Comparison of ENCODE assay signal across 16 cellular contexts in genomic region chr16:89293276-89294143, GRCh38.
DNase-seq lines count a peak whose midpoint lies in the region; ATAC-seq, FAIRE-seq and TF ChIP-seq lines count a peak whose summit lies in the region.
"Had no signal": no experiment of that assay in that cellular context is flagged by ENCODE, and none has a peak within 500 bp of the region (broad histone marks: within the 10 kb centered on the region; RNA-seq: fewer than 3 reads in every experiment).

No MANE protein-coding gene starts in this region.

- H3K27me3 ChIP-seq in BJ (ENCODE audit: control insufficient read depth, insufficient read depth, low read length) (no peaks in the 10 kb centered on the region), HCT116 (ENCODE audit: insufficient read depth, low read length) (no peaks in the 10 kb centered on the region), endodermal cell (ENCODE audit: control insufficient read depth, insufficient read depth, low read length, poor library complexity, severe bottlenecking) (no peaks in the 10 kb centered on the region), neuronal stem cell (ENCODE audit: control insufficient read depth in 3 of 3, insufficient read depth in 3 of 3, low read depth in 1 of 3, low read length in 3 of 3) (no peaks in the 10 kb centered on the region), esophagus muscularis mucosa (no peaks in the 10 kb centered on the region)

- no peak overlapping the region for H3K4me3 Mint-ChIP-seq in endodermal cell
- H3K4me3 Mint-ChIP-seq: CD4-positive, CD25-positive, alpha-beta regulatory T cell; dendritic cell treated with granulocyte-macrophage colony-stimulating factor and Interleukin-4, amounts not matched to agents 40 ng/mL and 50 ng/mL, for 4 days had no signal

- TF ChIP-seq CTCF in BJ (IDR thresholded peaks at IDR 0.05; ENCODE audit: insufficient read depth, low read depth, low read length) (peak; percentile 19; the same call in 1 of the 2 replicates), HCT116 (IDR thresholded peaks at IDR 0.05 in 2 of 3, conservative IDR thresholded peaks at IDR 0.05 in 1 of 3; ENCODE audit: borderline replicate concordance in 1 of 3, insufficient read depth in 1 of 3, low read depth in 2 of 3, low read length in 2 of 3) (peak in 2 of 3 experiments; percentile 31 to 39; a peak in 3 of 6 replicates), endodermal cell (conservative IDR thresholded peaks at IDR 0.05) (peak; percentile 38), esophagus muscularis mucosa (IDR thresholded peaks at IDR 0.05) (peak in 1 of 3 experiments; percentile 14)

- H3K9me2 ChIP-seq in HCT116 (ENCODE audit: insufficient read depth), result no peaks in the 10 kb centered on the region

- CTCF ChIA-PET in BJ (lab: Yijun Ruan, JAX), result interaction anchor here (0.7 to 1.1 kb wide), 3 partner anchors 11 to 201 kb away, joined by 3 to 4 read pairs (median 3); no protein-coding TSS in a partner anchor
- CTCF ChIA-PET in HCT116 (lab: Charles Lee), result interaction anchor here (0.6 to 1.0 kb wide), 4 partner anchors 9 to 660 kb away, joined by 3 to 4 read pairs (median 4); no protein-coding TSS in a partner anchor

- TF ChIP-seq POLR2A in HCT116 (IDR thresholded peaks at IDR 0.05; ENCODE audit: borderline replicate concordance, extremely low read depth, insufficient read depth, insufficient read length), result no peak
- no peak for TF ChIP-seq POLR2A in esophagus muscularis mucosa (IDR thresholded peaks at IDR 0.05; ENCODE audit: low read depth)

- H3K27ac Mint-ChIP-seq in endodermal cell, result peak overlapping the region; percentile 93
- H3K27ac Mint-ChIP-seq: dendritic cell treated with granulocyte-macrophage colony-stimulating factor and Interleukin-4, amounts not matched to agents 40 ng/mL and 50 ng/mL, for 4 days had no signal

- H3K4me1 Mint-ChIP-seq in endodermal cell, result peaks cover 59% of the 10 kb centered on the region

- peaks cover 20% of the 10 kb centered on the region for H3K36me3 Mint-ChIP-seq in endodermal cell (ENCODE audit: low read depth)

- ATAC-seq in HCT116 (peak; percentile 20), HG02623 (IDR thresholded peaks at IDR 0.05; ENCODE audit: unreplicated experiment) (no peak)

- no peaks in the 10 kb centered on the region for H3K9me3 ChIP-seq in HCT116 (ENCODE audit: control insufficient read depth in 1 of 2, insufficient read depth in 1 of 2, low read depth in 1 of 2, low read length in 2 of 2)
- H3K9me3 ChIP-seq in endodermal cell (ENCODE audit: control insufficient read depth, low read length), result no peaks in the 10 kb centered on the region
- H3K9me3 ChIP-seq in neuronal stem cell (replicated peaks in 1 of 2; ENCODE audit: control insufficient read depth in 2 of 2, insufficient read depth in 1 of 2, low read depth in 1 of 2, low read length in 2 of 2), result no peaks in the 10 kb centered on the region
- no peaks in the 10 kb centered on the region for H3K9me3 ChIP-seq in esophagus muscularis mucosa
- H3K9me3 ChIP-seq: prostate gland had no signal

- H3K27ac ChIP-seq in HCT116 (ENCODE audit: low read depth, low read length) (no peak overlapping the region), endodermal cell (ENCODE audit: low read depth, low read length) (no peak overlapping the region), neuronal stem cell (replicated peaks; ENCODE audit: low read length) (no peak overlapping the region), esophagus muscularis mucosa (replicated peaks in 1 of 4) (no peak overlapping the region)
- H3K27ac ChIP-seq: prostate gland, SK-N-MC had no signal

- no peak overlapping the region for H3K4ac ChIP-seq in neuronal stem cell (ENCODE audit: low read length)

- no peak overlapping the region for H3K14ac ChIP-seq in neuronal stem cell (ENCODE audit: low read length)

- intact Hi-C loops in HCT116 (cut with micrococcal nuclease) (no loop called here), esophagus muscularis mucosa (cut with DNase I) (loop anchor here (10.0 kb wide), 1 partner anchor 49 kb away; no protein-coding TSS in a partner anchor)

- no peaks in the 10 kb centered on the region for H3K9me3 Mint-ChIP-seq in endodermal cell
- H3K9me3 Mint-ChIP-seq: CD4-positive, CD25-positive, alpha-beta regulatory T cell; dendritic cell treated with granulocyte-macrophage colony-stimulating factor and Interleukin-4, amounts not matched to agents 40 ng/mL and 50 ng/mL, for 4 days had no signal

- H3K79me1 ChIP-seq in neuronal stem cell (ENCODE audit: low read depth, low read length), result peaks cover 25% of the 10 kb centered on the region

- WGBS in endodermal cell (ENCODE audit: insufficient coverage in 1 of 2, insufficient read length in 1 of 2), 2 experiments, result 89 to 91% methylated on average over 12 to 27 of the region's 28 CpGs
- WGBS in neuronal stem cell (ENCODE audit: extremely low coverage in 2 of 2, insufficient read length in 2 of 2, insufficient replicate concordance in 1 of 2), 2 donors, result no CpG with 5 or more reads among the region's 28 CpGs
- WGBS in esophagus muscularis mucosa, result 83% methylated on average over 22 of the region's 28 CpGs

- no peaks in the 10 kb centered on the region; the same call in 1 of the 2 replicates for H4K20me1 ChIP-seq in HCT116 (ENCODE audit: insufficient read depth)

- no peak overlapping the region for H3K9ac ChIP-seq in HCT116 (ENCODE audit: low read length)
- H3K9ac ChIP-seq in endodermal cell (ENCODE audit: extremely low read depth, low read length, poor library complexity, severe bottlenecking), result no peak overlapping the region
- H3K9ac ChIP-seq in neuronal stem cell (ENCODE audit: low read depth, low read length, poor library complexity), result peak overlapping the region; percentile 15

- peak overlapping the region; percentile 23 for H4K91ac ChIP-seq in neuronal stem cell (ENCODE audit: low read depth, low read length, poor library complexity)

- H2BK120ac ChIP-seq in neuronal stem cell (ENCODE audit: low read depth, low read length), result peak overlapping the region; percentile 29

- RAD21 ChIA-PET in HCT116 (lab: Charles Lee; ENCODE audit: low non-redundant PET in 1 of 2, low total read pairs in 2 of 2, uncharacterized antibody in 2 of 2, unreplicated experiment in 2 of 2), result interaction anchor here in 1 of 2 experiments (0.6 kb wide), 1 partner anchor 36 kb away, joined by 3 read pairs; no protein-coding TSS in a partner anchor

- peak overlapping the region; percentile 31 for H3K18ac ChIP-seq in neuronal stem cell (ENCODE audit: low read length)

- POLR2A ChIA-PET in BJ (lab: Charles Lee), result no interaction called here
- POLR2A ChIA-PET in HCT116 (lab: Charles Lee), result no interaction called here

- H2AFZ ChIP-seq in HCT116 (ENCODE audit: low read depth, low read length, poor library complexity, severe bottlenecking) (no peak overlapping the region), neuronal stem cell (ENCODE audit: low read length) (no peak overlapping the region)

- no peak for TF ChIP-seq RAD21 in HCT116 (IDR thresholded peaks at IDR 0.05; ENCODE audit: low read depth)

- DNase-seq in BJ (ENCODE audit: low read depth), result no peak
- DNase-seq in HCT116 (ENCODE audit: low read depth, low spot score), result no peak
- peak; percentile 77 for DNase-seq in endodermal cell
- DNase-seq in neuronal stem cell (ENCODE audit: low spot score), result no peak
- no peak for DNase-seq in esophagus muscularis mucosa (ENCODE audit: extremely low spot score)
- no peak for DNase-seq in GM19239 (ENCODE audit: insufficient read length, low spot score)
- DNase-seq in NCI-H1436 treated with DMSO at 0.1 percent for 48 hours (lab: John Stamatoyannopoulos, UW), result no peak
- DNase-seq: CD4-positive, CD25-positive, alpha-beta regulatory T cell; EL; HCEC 1CT; NCI-H2081 treated with DMSO at 0.1 percent for 48 hours; stimulated activated CD4-positive, alpha-beta T cell treated with anti-CD3 and anti-CD28 coated beads, Interleukin-2, amount 100 ng/mL, for 48 hours had no signal

- H2BK5ac ChIP-seq in neuronal stem cell (ENCODE audit: low read length), result no peak overlapping the region

- H3K4me1 ChIP-seq in HCT116 (ENCODE audit: control insufficient read depth in 1 of 2, insufficient read depth in 2 of 2, low read length in 2 of 2), result no peaks in the 10 kb centered on the region
- peaks cover 17% of the 10 kb centered on the region for H3K4me1 ChIP-seq in endodermal cell (ENCODE audit: control insufficient read depth, insufficient read depth, low read length)
- H3K4me1 ChIP-seq in neuronal stem cell (ENCODE audit: control insufficient read depth in 2 of 2, insufficient read depth in 1 of 2, low read depth in 1 of 2, low read length in 2 of 2), result peaks cover 24 to 43% of the 10 kb centered on the region in 2 donors
- peaks cover 34 to 70% (median 52%) of the 10 kb centered on the region in 4 donors for H3K4me1 ChIP-seq in esophagus muscularis mucosa
- H3K4me1 ChIP-seq: prostate gland had no signal

- H3K79me2 ChIP-seq in HCT116 (ENCODE audit: insufficient read depth, low read length), result peaks cover 80% of the 10 kb centered on the region

- H2BK15ac ChIP-seq in neuronal stem cell (ENCODE audit: low read length), result no peak overlapping the region

- H4K8ac ChIP-seq in neuronal stem cell (ENCODE audit: low read depth, low read length), result no peak overlapping the region

- no peak overlapping the region for H2BK12ac ChIP-seq in neuronal stem cell (ENCODE audit: low read length)

- H2AK5ac ChIP-seq in neuronal stem cell (ENCODE audit: low read depth, low read length), result no peak overlapping the region

- H3K4me2 ChIP-seq in HCT116 (ENCODE audit: low read length) (no peak overlapping the region), neuronal stem cell (ENCODE audit: insufficient read depth, low read length, poor library complexity, severe bottlenecking) (no peak overlapping the region)

- no peak overlapping the region for H3K4me3 ChIP-seq in BJ (ENCODE audit: low read depth, low read length)
- H3K4me3 ChIP-seq in HCT116 (replicated peaks in 1 of 2; ENCODE audit: low read depth in 1 of 2, low read length in 2 of 2), result no peak overlapping the region
- no peak overlapping the region for H3K4me3 ChIP-seq in endodermal cell (ENCODE audit: low read length)
- no peak overlapping the region for H3K4me3 ChIP-seq in neuronal stem cell (ENCODE audit: low read length in 2 of 2)
- no peak overlapping the region for H3K4me3 ChIP-seq in esophagus muscularis mucosa
- H3K4me3 ChIP-seq: prostate gland, SK-N-MC had no signal

- H3K23ac ChIP-seq in neuronal stem cell (ENCODE audit: low read depth, low read length, poor library complexity), result no peak overlapping the region

- H3K36me3 ChIP-seq in BJ (ENCODE audit: control insufficient read depth, insufficient read depth, low read length) (peaks cover 25% of the 10 kb centered on the region), HCT116 (ENCODE audit: control insufficient read depth in 1 of 2, insufficient read depth in 2 of 2, low read length in 2 of 2) (peaks cover 10 to 14% of the 10 kb centered on the region in 2 experiments; a peak in 3 of 4 replicates), endodermal cell (ENCODE audit: control insufficient read depth, insufficient read depth, low read length) (peaks cover 27% of the 10 kb centered on the region), neuronal stem cell (replicated peaks in 1 of 2; ENCODE audit: control insufficient read depth in 2 of 2, insufficient read depth in 2 of 2, low read length in 2 of 2) (peaks cover 15 to 59% of the 10 kb centered on the region in 2 donors), esophagus muscularis mucosa (peaks cover 6 to 24% (median 21%) of the 10 kb centered on the region in 4 donors)

- BruUV-seq in HCT116 (replicated peaks; lab: Mats Ljungman, UMichigan), result no TSS peak

- FAIRE-seq in GM19239 (lab: Jason Lieb, UNC), result no peak

- TF ChIP-seq EP300 in esophagus muscularis mucosa (IDR thresholded peaks at IDR 0.05), result no peak

- H3K27me3 Mint-ChIP-seq in endodermal cell (ENCODE audit: insufficient read depth), result no peaks in the 10 kb centered on the region
- H3K27me3 Mint-ChIP-seq: CD4-positive, CD25-positive, alpha-beta regulatory T cell; dendritic cell treated with granulocyte-macrophage colony-stimulating factor and Interleukin-4, amounts not matched to agents 40 ng/mL and 50 ng/mL, for 4 days had no signal
